1 cellular context compared by ENCODE assay signal in the genomic region with DNA sequence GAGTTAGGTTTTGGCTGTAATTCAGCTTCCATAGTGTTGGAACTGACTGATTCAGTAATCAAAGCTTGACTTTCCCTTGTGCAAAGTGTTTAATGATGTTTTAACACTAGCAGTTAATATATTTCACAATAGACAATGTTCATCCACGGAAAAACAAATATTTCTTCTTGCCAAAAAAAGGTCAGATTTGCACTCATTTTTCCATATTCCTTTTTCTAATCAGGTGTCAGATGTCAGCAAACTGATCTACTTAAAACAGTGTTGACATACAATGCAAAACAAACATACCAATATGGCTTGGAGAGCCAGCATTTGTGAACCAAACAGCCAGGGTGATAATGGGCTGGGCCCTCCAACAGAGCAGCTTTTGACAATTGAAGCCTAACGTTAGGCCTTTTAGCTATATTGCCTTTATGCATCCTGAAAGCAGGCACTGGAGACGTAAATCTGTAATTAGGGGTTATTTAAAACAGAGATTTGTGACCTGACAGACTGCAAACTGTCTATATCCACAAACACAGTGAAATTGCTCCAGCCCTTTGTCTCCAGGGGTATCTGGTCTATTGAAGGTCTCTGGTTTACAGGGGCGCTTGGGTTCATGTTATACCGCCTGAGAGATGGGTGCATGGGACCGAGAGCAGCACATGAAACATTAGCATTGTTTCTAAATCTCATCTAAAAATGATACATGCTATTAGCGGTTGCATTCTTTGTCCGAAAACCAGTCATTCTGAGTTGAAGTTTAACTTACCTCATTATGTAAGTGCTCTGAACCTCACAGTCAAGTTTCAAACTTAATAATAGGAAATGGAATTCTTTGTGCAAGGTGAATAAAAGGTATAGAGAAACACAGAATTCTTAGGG.
TF ChIP-seq lines count a peak whose summit lies in the region.

No MANE protein-coding gene starts in this region.

TF ChIP-seq in HepG2, 621 proteins besides CTCF, POLR2A, EP300 and RAD21 (continued from another document and continues in another):
- TF ChIP-seq, protein P1, sequence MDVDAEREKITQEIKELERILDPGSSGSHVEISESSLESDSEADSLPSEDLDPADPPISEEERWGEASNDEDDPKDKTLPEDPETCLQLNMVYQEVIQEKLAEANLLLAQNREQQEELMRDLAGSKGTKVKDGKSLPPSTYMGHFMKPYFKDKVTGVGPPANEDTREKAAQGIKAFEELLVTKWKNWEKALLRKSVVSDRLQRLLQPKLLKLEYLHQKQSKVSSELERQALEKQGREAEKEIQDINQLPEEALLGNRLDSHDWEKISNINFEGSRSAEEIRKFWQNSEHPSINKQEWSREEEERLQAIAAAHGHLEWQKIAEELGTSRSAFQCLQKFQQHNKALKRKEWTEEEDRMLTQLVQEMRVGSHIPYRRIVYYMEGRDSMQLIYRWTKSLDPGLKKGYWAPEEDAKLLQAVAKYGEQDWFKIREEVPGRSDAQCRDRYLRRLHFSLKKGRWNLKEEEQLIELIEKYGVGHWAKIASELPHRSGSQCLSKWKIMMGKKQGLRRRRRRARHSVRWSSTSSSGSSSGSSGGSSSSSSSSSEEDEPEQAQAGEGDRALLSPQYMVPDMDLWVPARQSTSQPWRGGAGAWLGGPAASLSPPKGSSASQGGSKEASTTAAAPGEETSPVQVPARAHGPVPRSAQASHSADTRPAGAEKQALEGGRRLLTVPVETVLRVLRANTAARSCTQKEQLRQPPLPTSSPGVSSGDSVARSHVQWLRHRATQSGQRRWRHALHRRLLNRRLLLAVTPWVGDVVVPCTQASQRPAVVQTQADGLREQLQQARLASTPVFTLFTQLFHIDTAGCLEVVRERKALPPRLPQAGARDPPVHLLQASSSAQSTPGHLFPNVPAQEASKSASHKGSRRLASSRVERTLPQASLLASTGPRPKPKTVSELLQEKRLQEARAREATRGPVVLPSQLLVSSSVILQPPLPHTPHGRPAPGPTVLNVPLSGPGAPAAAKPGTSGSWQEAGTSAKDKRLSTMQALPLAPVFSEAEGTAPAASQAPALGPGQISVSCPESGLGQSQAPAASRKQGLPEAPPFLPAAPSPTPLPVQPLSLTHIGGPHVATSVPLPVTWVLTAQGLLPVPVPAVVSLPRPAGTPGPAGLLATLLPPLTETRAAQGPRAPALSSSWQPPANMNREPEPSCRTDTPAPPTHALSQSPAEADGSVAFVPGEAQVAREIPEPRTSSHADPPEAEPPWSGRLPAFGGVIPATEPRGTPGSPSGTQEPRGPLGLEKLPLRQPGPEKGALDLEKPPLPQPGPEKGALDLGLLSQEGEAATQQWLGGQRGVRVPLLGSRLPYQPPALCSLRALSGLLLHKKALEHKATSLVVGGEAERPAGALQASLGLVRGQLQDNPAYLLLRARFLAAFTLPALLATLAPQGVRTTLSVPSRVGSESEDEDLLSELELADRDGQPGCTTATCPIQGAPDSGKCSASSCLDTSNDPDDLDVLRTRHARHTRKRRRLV (CRISPR knock-in tag; IDR thresholded peaks at IDR 0.05): no peak
- TF ChIP-seq FOXK1 (CRISPR knock-in tag; IDR thresholded peaks at IDR 0.05; ENCODE audit: borderline replicate concordance, low read depth) (0 out of 2 replicates have a peak, but pooled peaks have one; percentile 21), NAIF1 (CRISPR knock-in tag; IDR thresholded peaks at IDR 0.05; ENCODE audit: borderline replicate concordance) (no peak), ARID5B (CRISPR knock-in tag; IDR thresholded peaks at IDR 0.05) (peak; percentile 71; the same call in 1 of the 2 replicates), RFXANK (CRISPR knock-in tag; IDR thresholded peaks at IDR 0.05) (no peak), IRX3 (CRISPR knock-in tag; IDR thresholded peaks at IDR 0.05; ENCODE audit: borderline replicate concordance, low read depth) (no peak), ZFP41 (CRISPR knock-in tag; IDR thresholded peaks at IDR 0.05; ENCODE audit: borderline replicate concordance) (no peak), FOXA1 (IDR thresholded peaks at IDR 0.05) (0 out of 2 replicates have a peak, but pooled peaks have one; percentile 40), FOXA1 (CRISPR knock-in tag; IDR thresholded peaks at IDR 0.05) (peak; percentile 81), ZNF256 (CRISPR knock-in tag; conservative IDR thresholded peaks at IDR 0.05) (no peak), ZKSCAN5 (CRISPR knock-in tag; IDR thresholded peaks at IDR 0.05) (no peak), CCAR2 (optimal IDR thresholded peaks at IDR 0.05; ENCODE audit: low read depth, low read length) (no peak), ZFP36 (IDR thresholded peaks at IDR 0.05; ENCODE audit: borderline replicate concordance, low read depth, low read length, partially characterized antibody) (no peak), PHB2 (IDR thresholded peaks at IDR 0.05; ENCODE audit: partially characterized antibody) (no peak), TBX2 (CRISPR knock-in tag; IDR thresholded peaks at IDR 0.05; ENCODE audit: borderline replicate concordance) (peak; percentile 88), PHF20 (CRISPR knock-in tag; IDR thresholded peaks at IDR 0.05) (no peak), SOX5 (CRISPR knock-in tag; IDR thresholded peaks at IDR 0.05; ENCODE audit: borderline replicate concordance) (peak; percentile 76), KDM5B (CRISPR knock-in tag; IDR thresholded peaks at IDR 0.05; ENCODE audit: borderline replicate concordance) (no peak), DR1 (CRISPR knock-in tag; IDR thresholded peaks at IDR 0.05) (no peak), NR2F6 (IDR thresholded peaks at IDR 0.05) (peak; percentile 51), NR2F6 (CRISPR knock-in tag; IDR thresholded peaks at IDR 0.05) (no peak), SIX4 (CRISPR knock-in tag; IDR thresholded peaks at IDR 0.05) (peak; percentile 94), ZNF737 (CRISPR knock-in tag; IDR thresholded peaks at IDR 0.05; ENCODE audit: borderline replicate concordance) (no peak), TRIM22 (IDR thresholded peaks at IDR 0.05) (no peak), GLI4 (CRISPR knock-in tag; IDR thresholded peaks at IDR 0.05; ENCODE audit: borderline replicate concordance) (no peak), FOXM1 (CRISPR knock-in tag; IDR thresholded peaks at IDR 0.05) (no peak), CEBPG (CRISPR knock-in tag; IDR thresholded peaks at IDR 0.05) (peak; percentile 39), PRPF4 (IDR thresholded peaks at IDR 0.05; ENCODE audit: low read depth, low read length, poor library complexity, severe bottlenecking) (no peak), PBX3 (CRISPR knock-in tag; IDR thresholded peaks at IDR 0.05; ENCODE audit: borderline replicate concordance) (no peak)
- TF ChIP-seq, protein P2, sequence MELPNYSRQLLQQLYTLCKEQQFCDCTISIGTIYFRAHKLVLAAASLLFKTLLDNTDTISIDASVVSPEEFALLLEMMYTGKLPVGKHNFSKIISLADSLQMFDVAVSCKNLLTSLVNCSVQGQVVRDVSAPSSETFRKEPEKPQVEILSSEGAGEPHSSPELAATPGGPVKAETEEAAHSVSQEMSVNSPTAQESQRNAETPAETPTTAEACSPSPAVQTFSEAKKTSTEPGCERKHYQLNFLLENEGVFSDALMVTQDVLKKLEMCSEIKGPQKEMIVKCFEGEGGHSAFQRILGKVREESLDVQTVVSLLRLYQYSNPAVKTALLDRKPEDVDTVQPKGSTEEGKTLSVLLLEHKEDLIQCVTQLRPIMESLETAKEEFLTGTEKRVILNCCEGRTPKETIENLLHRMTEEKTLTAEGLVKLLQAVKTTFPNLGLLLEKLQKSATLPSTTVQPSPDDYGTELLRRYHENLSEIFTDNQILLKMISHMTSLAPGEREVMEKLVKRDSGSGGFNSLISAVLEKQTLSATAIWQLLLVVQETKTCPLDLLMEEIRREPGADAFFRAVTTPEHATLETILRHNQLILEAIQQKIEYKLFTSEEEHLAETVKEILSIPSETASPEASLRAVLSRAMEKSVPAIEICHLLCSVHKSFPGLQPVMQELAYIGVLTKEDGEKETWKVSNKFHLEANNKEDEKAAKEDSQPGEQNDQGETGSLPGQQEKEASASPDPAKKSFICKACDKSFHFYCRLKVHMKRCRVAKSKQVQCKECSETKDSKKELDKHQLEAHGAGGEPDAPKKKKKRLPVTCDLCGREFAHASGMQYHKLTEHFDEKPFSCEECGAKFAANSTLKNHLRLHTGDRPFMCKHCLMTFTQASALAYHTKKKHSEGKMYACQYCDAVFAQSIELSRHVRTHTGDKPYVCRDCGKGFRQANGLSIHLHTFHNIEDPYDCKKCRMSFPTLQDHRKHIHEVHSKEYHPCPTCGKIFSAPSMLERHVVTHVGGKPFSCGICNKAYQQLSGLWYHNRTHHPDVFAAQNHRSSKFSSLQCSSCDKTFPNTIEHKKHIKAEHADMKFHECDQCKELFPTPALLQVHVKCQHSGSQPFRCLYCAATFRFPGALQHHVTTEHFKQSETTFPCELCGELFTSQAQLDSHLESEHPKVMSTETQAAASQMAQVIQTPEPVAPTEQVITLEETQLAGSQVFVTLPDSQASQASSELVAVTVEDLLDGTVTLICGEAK (IDR thresholded peaks at IDR 0.05): no peak
- TF ChIP-seq, protein P2 (CRISPR knock-in tag; IDR thresholded peaks at IDR 0.05): no peak
- TF ChIP-seq, protein P3, sequence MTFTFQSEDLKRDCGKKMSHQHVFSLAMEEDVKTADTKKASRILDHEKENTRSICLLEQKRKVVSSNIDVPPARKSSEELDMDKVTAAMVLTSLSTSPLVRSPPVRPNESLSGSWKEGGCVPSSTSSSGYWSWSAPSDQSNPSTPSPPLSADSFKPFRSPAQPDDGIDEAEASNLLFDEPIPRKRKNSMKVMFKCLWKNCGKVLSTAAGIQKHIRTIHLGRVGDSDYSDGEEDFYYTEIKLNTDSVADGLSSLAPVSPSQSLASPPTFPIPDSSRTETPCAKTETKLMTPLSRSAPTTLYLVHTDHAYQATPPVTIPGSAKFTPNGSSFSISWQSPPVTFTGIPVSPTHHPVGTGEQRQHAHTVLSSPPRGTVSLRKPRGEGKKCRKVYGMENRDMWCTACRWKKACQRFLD (CRISPR knock-in tag; IDR thresholded peaks at IDR 0.05; ENCODE audit: borderline replicate concordance): no peak
